ENCODE assay signal across 23 cellular contexts in the genomic region with DNA sequence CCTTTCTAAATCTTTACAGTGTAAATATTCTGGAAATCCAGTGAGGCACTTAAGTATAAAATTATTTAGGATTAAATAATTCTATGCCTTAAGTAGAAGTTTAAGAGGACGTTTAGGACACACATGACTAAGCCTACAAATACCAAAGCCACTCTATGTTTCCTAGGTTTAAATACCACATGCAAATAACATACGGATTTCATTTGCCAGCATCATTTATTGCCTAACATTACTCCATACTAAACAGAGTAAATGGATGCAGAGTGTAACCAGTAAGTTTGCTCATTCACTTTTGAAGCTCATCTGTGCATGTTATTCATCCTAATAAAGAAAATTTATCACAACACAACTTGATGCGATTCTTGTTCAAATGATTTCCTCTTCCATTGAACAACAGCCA. TPM values are rescaled to one million over a fixed set of nuclear protein-coding genes. Genes with fewer than 3 reads are reported as not detected.
DNase-seq lines count a peak whose midpoint lies in the region; ATAC-seq and TF ChIP-seq lines count a peak whose summit lies in the region.
"Had no signal": no experiment of that assay in that cellular context is flagged by ENCODE, and none has a peak within 500 bp of the region (broad histone marks: within the 10 kb centered on the region; RNA-seq: fewer than 3 reads in every experiment).

No MANE protein-coding gene starts in this region.

- no peak for TF ChIP-seq RAD21 in SK-N-SH (IDR thresholded peaks at IDR 0.05; ENCODE audit: low read length)

- TF ChIP-seq EP300 in SK-N-SH (IDR thresholded peaks at IDR 0.05; ENCODE audit: borderline replicate concordance in 1 of 2, low read depth in 1 of 2, low read length in 1 of 2), result no peak

- H3K4me1 ChIP-seq in SK-N-SH (ENCODE audit: control insufficient read depth in 1 of 2, insufficient read depth in 2 of 2, low read depth in 1 of 2, low read length in 1 of 2), result peaks cover 6 to 14% of the 10 kb centered on the region in 2 experiments; a peak in 2 of 4 replicates

- ATAC-seq in SK-N-SH treated with all-trans-retinoic acid at 6 μM for 48 hours, result no peak
- ATAC-seq: Right ventricle myocardium inferior; stimulated activated naive CD8-positive, alpha-beta T cell treated with anti-CD3 and anti-CD28 coated beads, Interleukin-15, amount 100 ng/mL, for 72 hours had no signal

- peaks cover 94% of the 10 kb centered on the region for H3K79me2 ChIP-seq in SK-N-SH (ENCODE audit: insufficient read depth)

- H3K9me3 ChIP-seq in SK-N-SH, result no peaks in the 10 kb centered on the region
- H3K9me3 ChIP-seq: transverse colon had no signal

- CTCF ChIA-PET in SK-N-SH (lab: Yijun Ruan, JAX), result interaction anchor here (1.1 to 3.5 kb wide), 9 partner anchors 10 to 1001 kb away, joined by 3 to 19 read pairs (median 7); no protein-coding TSS in a partner anchor
- CTCF ChIA-PET in RWPE1 (lab: Yijun Ruan, JAX), result interaction anchor here (1.2 to 1.5 kb wide), 2 partner anchors 20 to 1633 kb away, joined by 4 to 8 read pairs; no protein-coding TSS in a partner anchor

- no peak overlapping the region for H2AFZ ChIP-seq in SK-N-SH (ENCODE audit: low read depth)

- H3K36me3 ChIP-seq in SK-N-SH (replicated peaks in 1 of 2; ENCODE audit: control insufficient read depth in 1 of 2, insufficient read depth in 2 of 2, low read length in 1 of 2), result peaks cover 0 to 19% of the 10 kb centered on the region in 2 experiments
- H3K36me3 ChIP-seq: transverse colon had no signal

- no peak for DNase-seq in SK-N-SH
- DNase-seq in fibroblast of villous mesenchyme (ENCODE audit: low read depth), result no peak
- no peak for DNase-seq in NCI-H510A (lab: John Stamatoyannopoulos, UW)
- no peak for DNase-seq in stimulated activated CD8-positive, alpha-beta memory T cell treated with anti-CD3 and anti-CD28 coated beads, Interleukin-4, amount 100 ng/mL, for 48 hours
- no peak for DNase-seq in effector CD4-positive, alpha-beta T cell
- no peak for DNase-seq in RWPE1 (ENCODE audit: low spot score)
- DNase-seq: activated CD4-positive, alpha-beta T cell treated with anti-CD3 and anti-CD28 coated beads, Interleukin-2, amount 50 U/mL, for 48 hours; activated gamma-delta T cell treated with Interleukin-2 at 50 U/mL for 16 hours; amniotic stem cell; caudate nucleus; naive B cell; NCI-H1092; NCI-H2081; NCI-H446 treated with DMSO at 0.1 percent for 48 hours; stimulated activated CD4-positive, alpha-beta T cell treated with anti-CD3 and anti-CD28 coated beads, Interleukin-2, amount 100 ng/mL, for 24 hours; stimulated activated naive CD8-positive, alpha-beta T cell treated with anti-CD3 and anti-CD28 coated beads, Interleukin-15, amount 100 ng/mL, for 72 hours; T-helper 1 cell; transverse colon had no signal

- H3K9me2 ChIP-seq in SK-N-SH, result no peaks in the 10 kb centered on the region

- no peak for TF ChIP-seq CTCF in SK-N-SH (IDR thresholded peaks at IDR 0.05)
- no peak for TF ChIP-seq CTCF in WI38 (IDR thresholded peaks at IDR 0.05; ENCODE audit: low read depth, low read length)
- no peak for TF ChIP-seq CTCF in fibroblast of villous mesenchyme (IDR thresholded peaks at IDR 0.05; ENCODE audit: insufficient read depth, low read depth, low read length)
- no peak for TF ChIP-seq CTCF in RWPE1 (conservative IDR thresholded peaks at IDR 0.05; ENCODE audit: low read depth)

- peak overlapping the region; percentile 92 for H3K4me2 ChIP-seq in SK-N-SH

- WGBS in SK-N-SH (ENCODE audit: low lambda C conversion rate), result 69% methylated on average over 3 of the region's 3 CpGs

- peaks cover 72% of the 10 kb centered on the region for H4K20me1 ChIP-seq in SK-N-SH (ENCODE audit: insufficient read depth)

- H3F3A ChIP-seq in SK-N-SH (replicated peaks; ENCODE audit: insufficient read depth), result peaks cover 7% of the 10 kb centered on the region

- no peak overlapping the region for H3K9ac ChIP-seq in SK-N-SH

- H3K27ac ChIP-seq in SK-N-SH (ENCODE audit: low read depth in 2 of 2, low read length in 1 of 2) (no peak overlapping the region), RWPE1 (no peak overlapping the region)
- H3K27ac ChIP-seq: 22Rv1, C4-2B, transverse colon had no signal

- POLR2A ChIA-PET in SK-N-SH (lab: Yijun Ruan, JAX), result no interaction called here
- POLR2A ChIA-PET in RWPE1 (lab: Yijun Ruan, JAX; ENCODE audit: low non-redundant PET), result no interaction called here

- no peaks in the 10 kb centered on the region for H3K27me3 ChIP-seq in SK-N-SH (ENCODE audit: insufficient read depth)

- H3K4me3 ChIP-seq in SK-N-SH (ENCODE audit: low read depth in 2 of 2, low read length in 1 of 2) (peak overlapping the region in 1 of 2 experiments; percentile 92; a peak in 1 of 4 replicates), WI38 (ENCODE audit: low read depth, low read length) (peak overlapping the region; percentile 97), fibroblast of villous mesenchyme (ENCODE audit: low read depth, low read length) (peak overlapping the region; percentile 93)
- H3K4me3 ChIP-seq: transverse colon had no signal

TF ChIP-seq in SK-N-SH, 30 proteins besides CTCF, POLR2A, EP300 and RAD21 (continues in another document):
- TF ChIP-seq MEF2A (IDR thresholded peaks at IDR 0.05; ENCODE audit: borderline replicate concordance, low read depth) (no peak), CHD2 (IDR thresholded peaks at IDR 0.05; ENCODE audit: low read length, partially characterized antibody) (no peak), FOXJ3 (CRISPR knock-in tag; IDR thresholded peaks at IDR 0.05) (no peak), GABPA (IDR thresholded peaks at IDR 0.05; ENCODE audit: low read depth) (no peak), TCF12 (IDR thresholded peaks at IDR 0.05) (no peak), SMC3 (IDR thresholded peaks at IDR 0.05; ENCODE audit: low read depth, low read length) (no peak), FOXM1 (IDR thresholded peaks at IDR 0.05; ENCODE audit: low read depth) (no peak), EZH2phosphoT487 (IDR thresholded peaks at IDR 0.05; ENCODE audit: borderline replicate concordance, low read depth) (no peak), NFIC (IDR thresholded peaks at IDR 0.05; ENCODE audit: borderline replicate concordance) (no peak), PBX3 (IDR thresholded peaks at IDR 0.05) (no peak), RFX5 (IDR thresholded peaks at IDR 0.05; ENCODE audit: low read length) (no peak)
- TF ChIP-seq, protein P1, sequence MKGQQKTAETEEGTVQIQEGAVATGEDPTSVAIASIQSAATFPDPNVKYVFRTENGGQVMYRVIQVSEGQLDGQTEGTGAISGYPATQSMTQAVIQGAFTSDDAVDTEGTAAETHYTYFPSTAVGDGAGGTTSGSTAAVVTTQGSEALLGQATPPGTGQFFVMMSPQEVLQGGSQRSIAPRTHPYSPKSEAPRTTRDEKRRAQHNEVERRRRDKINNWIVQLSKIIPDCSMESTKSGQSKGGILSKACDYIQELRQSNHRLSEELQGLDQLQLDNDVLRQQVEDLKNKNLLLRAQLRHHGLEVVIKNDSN (IDR thresholded peaks at IDR 0.05; ENCODE audit: borderline replicate concordance, low read depth), result no peak

TF ChIP-seq in SK-N-SH treated with all-trans-retinoic acid at 6 μM for 48 hours, 23 proteins besides CTCF, POLR2A, EP300 and RAD21:
- TF ChIP-seq ZNF70 (CRISPR knock-in tag; IDR thresholded peaks at IDR 0.05) (no peak), OSR1 (CRISPR knock-in tag; IDR thresholded peaks at IDR 0.05) (no peak), GLIS3 (CRISPR knock-in tag; IDR thresholded peaks at IDR 0.05) (no peak), ZFP3 (CRISPR knock-in tag; IDR thresholded peaks at IDR 0.05) (no peak), CSDC2 (CRISPR knock-in tag; IDR thresholded peaks at IDR 0.05) (no peak), ESRRG (CRISPR knock-in tag; IDR thresholded peaks at IDR 0.05) (no peak), TCF4 (CRISPR knock-in tag; IDR thresholded peaks at IDR 0.05; ENCODE audit: borderline replicate concordance) (no peak)
- TF ChIP-seq, protein P2, sequence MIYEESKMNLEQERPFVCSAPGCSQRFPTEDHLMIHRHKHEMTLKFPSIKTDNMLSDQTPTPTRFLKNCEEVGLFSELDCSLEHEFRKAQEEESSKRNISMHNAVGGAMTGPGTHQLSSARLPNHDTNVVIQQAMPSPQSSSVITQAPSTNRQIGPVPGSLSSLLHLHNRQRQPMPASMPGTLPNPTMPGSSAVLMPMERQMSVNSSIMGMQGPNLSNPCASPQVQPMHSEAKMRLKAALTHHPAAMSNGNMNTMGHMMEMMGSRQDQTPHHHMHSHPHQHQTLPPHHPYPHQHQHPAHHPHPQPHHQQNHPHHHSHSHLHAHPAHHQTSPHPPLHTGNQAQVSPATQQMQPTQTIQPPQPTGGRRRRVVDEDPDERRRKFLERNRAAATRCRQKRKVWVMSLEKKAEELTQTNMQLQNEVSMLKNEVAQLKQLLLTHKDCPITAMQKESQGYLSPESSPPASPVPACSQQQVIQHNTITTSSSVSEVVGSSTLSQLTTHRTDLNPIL (CRISPR knock-in tag; IDR thresholded peaks at IDR 0.05; ENCODE audit: low read depth), result no peak

RNA-seq across cellular contexts. Expression of gene BDNF, which starts 4.1 kb away (rescaled TPM):
- polyA plus RNA-seq in SK-N-SH (2012; rRNA removed), result 21.3 and 24.4 TPM in 2 replicates
- polyA plus RNA-seq in SK-N-SH (2012; cell fraction: cytosol; rRNA removed), result 23.2 and 25.5 TPM in 2 replicates
- 23.9 and 29.7 TPM in 2 replicates for polyA plus RNA-seq in SK-N-SH (2012; cell fraction: nucleus; rRNA removed)
- 20.6 and 25.5 TPM in 2 replicates for total RNA-seq in fibroblast of villous mesenchyme
